ENCODE assay signal across 1 cellular context in genomic region chr10:97318772-97319651, GRCh38.
TF ChIP-seq lines count a peak whose summit lies in the region.

A gene with protein sequence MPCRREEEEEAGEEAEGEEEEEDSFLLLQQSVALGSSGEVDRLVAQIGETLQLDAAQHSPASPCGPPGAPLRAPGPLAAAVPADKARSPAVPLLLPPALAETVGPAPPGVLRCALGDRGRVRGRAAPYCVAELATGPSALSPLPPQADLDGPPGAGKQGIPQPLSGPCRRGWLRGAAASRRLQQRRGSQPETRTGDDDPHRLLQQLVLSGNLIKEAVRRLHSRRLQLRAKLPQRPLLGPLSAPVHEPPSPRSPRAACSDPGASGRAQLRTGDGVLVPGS (plus strand): TSS chr10:97319271. CDS start chr10:97319454, 183 bp downstream.

TF ChIP-seq in K562, 482 proteins besides CTCF, POLR2A, EP300 and RAD21 (continued from another document):
- TF ChIP-seq, protein P1, sequence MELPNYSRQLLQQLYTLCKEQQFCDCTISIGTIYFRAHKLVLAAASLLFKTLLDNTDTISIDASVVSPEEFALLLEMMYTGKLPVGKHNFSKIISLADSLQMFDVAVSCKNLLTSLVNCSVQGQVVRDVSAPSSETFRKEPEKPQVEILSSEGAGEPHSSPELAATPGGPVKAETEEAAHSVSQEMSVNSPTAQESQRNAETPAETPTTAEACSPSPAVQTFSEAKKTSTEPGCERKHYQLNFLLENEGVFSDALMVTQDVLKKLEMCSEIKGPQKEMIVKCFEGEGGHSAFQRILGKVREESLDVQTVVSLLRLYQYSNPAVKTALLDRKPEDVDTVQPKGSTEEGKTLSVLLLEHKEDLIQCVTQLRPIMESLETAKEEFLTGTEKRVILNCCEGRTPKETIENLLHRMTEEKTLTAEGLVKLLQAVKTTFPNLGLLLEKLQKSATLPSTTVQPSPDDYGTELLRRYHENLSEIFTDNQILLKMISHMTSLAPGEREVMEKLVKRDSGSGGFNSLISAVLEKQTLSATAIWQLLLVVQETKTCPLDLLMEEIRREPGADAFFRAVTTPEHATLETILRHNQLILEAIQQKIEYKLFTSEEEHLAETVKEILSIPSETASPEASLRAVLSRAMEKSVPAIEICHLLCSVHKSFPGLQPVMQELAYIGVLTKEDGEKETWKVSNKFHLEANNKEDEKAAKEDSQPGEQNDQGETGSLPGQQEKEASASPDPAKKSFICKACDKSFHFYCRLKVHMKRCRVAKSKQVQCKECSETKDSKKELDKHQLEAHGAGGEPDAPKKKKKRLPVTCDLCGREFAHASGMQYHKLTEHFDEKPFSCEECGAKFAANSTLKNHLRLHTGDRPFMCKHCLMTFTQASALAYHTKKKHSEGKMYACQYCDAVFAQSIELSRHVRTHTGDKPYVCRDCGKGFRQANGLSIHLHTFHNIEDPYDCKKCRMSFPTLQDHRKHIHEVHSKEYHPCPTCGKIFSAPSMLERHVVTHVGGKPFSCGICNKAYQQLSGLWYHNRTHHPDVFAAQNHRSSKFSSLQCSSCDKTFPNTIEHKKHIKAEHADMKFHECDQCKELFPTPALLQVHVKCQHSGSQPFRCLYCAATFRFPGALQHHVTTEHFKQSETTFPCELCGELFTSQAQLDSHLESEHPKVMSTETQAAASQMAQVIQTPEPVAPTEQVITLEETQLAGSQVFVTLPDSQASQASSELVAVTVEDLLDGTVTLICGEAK (IDR thresholded peaks at IDR 0.05): 0 out of 2 replicates have a peak, but pooled peaks have one; percentile 20
- TF ChIP-seq, protein P1 (CRISPR knock-in tag; IDR thresholded peaks at IDR 0.05): no peak
- TF ChIP-seq RHOXF2B (CRISPR knock-in tag; conservative IDR thresholded peaks at IDR 0.05): 0 out of 2 replicates have a peak, but pooled peaks have one; percentile 20
- no peak for TF ChIP-seq RBM25 (IDR thresholded peaks at IDR 0.05; ENCODE audit: low read depth, low read length, severe bottlenecking)
- no peak for TF ChIP-seq ZNF354B (CRISPR knock-in tag; IDR thresholded peaks at IDR 0.05)
- TF ChIP-seq ZFX (CRISPR knock-in tag; IDR thresholded peaks at IDR 0.05): peak; percentile 72
- TF ChIP-seq ELF1 (tag; IDR thresholded peaks at IDR 0.05): peak; percentile 70
- TF ChIP-seq, protein P2, sequence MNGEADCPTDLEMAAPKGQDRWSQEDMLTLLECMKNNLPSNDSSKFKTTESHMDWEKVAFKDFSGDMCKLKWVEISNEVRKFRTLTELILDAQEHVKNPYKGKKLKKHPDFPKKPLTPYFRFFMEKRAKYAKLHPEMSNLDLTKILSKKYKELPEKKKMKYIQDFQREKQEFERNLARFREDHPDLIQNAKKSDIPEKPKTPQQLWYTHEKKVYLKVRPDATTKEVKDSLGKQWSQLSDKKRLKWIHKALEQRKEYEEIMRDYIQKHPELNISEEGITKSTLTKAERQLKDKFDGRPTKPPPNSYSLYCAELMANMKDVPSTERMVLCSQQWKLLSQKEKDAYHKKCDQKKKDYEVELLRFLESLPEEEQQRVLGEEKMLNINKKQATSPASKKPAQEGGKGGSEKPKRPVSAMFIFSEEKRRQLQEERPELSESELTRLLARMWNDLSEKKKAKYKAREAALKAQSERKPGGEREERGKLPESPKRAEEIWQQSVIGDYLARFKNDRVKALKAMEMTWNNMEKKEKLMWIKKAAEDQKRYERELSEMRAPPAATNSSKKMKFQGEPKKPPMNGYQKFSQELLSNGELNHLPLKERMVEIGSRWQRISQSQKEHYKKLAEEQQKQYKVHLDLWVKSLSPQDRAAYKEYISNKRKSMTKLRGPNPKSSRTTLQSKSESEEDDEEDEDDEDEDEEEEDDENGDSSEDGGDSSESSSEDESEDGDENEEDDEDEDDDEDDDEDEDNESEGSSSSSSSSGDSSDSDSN (IDR thresholded peaks at IDR 0.05; ENCODE audit: borderline replicate concordance in 1 of 2, low read depth in 2 of 2, low read length in 2 of 2): 0 out of 4 replicates have a peak, but pooled peaks of 1 of the 2 experiments have one; percentile 5
- TF ChIP-seq ZNF395 (CRISPR knock-in tag; IDR thresholded peaks at IDR 0.05): peak; percentile 89
- TF ChIP-seq ATF7 (IDR thresholded peaks at IDR 0.05): peak; percentile 100
- peak; percentile 95 for TF ChIP-seq TOE1 (IDR thresholded peaks at IDR 0.05; ENCODE audit: borderline replicate concordance)
- no peak for TF ChIP-seq TOE1 (CRISPR knock-in tag; IDR thresholded peaks at IDR 0.05; ENCODE audit: borderline replicate concordance, low read depth)
- peak; percentile 56 for TF ChIP-seq RBM22 (IDR thresholded peaks at IDR 0.05; ENCODE audit: low read depth, low read length, poor library complexity, severe bottlenecking)
- TF ChIP-seq MYC (IDR thresholded peaks at IDR 0.05; ENCODE audit: low read depth, low read length): peak; percentile 8; the same call in 1 of the 2 replicates
- TF ChIP-seq MYC (CRISPR knock-in tag; IDR thresholded peaks at IDR 0.05; ENCODE audit: borderline replicate concordance, low read depth): no peak
- TF ChIP-seq IRF2 (CRISPR knock-in tag; IDR thresholded peaks at IDR 0.05): peak; percentile 23; the same call in 1 of the 2 replicates
- TF ChIP-seq CBX8 (IDR thresholded peaks at IDR 0.05; ENCODE audit: borderline replicate concordance, extremely low read depth, low read depth, low read length, poor library complexity, severe bottlenecking): no peak
- peak in 1 of 2 experiments; percentile 60; a peak in 2 of 4 replicates for TF ChIP-seq HDAC1 (IDR thresholded peaks at IDR 0.05)
- TF ChIP-seq NR2C2 (CRISPR knock-in tag; IDR thresholded peaks at IDR 0.05): no peak
- no peak for TF ChIP-seq NR2C2 (tag; IDR thresholded peaks at IDR 0.05)
- TF ChIP-seq ZNF263 (CRISPR knock-in tag; IDR thresholded peaks at IDR 0.05; ENCODE audit: borderline replicate concordance): peak; percentile 91
- no peak for TF ChIP-seq ZNF551 (CRISPR knock-in tag; IDR thresholded peaks at IDR 0.05)
- peak; percentile 49; the same call in 1 of the 2 replicates for TF ChIP-seq ARID1B (IDR thresholded peaks at IDR 0.05)
- TF ChIP-seq, protein P3, sequence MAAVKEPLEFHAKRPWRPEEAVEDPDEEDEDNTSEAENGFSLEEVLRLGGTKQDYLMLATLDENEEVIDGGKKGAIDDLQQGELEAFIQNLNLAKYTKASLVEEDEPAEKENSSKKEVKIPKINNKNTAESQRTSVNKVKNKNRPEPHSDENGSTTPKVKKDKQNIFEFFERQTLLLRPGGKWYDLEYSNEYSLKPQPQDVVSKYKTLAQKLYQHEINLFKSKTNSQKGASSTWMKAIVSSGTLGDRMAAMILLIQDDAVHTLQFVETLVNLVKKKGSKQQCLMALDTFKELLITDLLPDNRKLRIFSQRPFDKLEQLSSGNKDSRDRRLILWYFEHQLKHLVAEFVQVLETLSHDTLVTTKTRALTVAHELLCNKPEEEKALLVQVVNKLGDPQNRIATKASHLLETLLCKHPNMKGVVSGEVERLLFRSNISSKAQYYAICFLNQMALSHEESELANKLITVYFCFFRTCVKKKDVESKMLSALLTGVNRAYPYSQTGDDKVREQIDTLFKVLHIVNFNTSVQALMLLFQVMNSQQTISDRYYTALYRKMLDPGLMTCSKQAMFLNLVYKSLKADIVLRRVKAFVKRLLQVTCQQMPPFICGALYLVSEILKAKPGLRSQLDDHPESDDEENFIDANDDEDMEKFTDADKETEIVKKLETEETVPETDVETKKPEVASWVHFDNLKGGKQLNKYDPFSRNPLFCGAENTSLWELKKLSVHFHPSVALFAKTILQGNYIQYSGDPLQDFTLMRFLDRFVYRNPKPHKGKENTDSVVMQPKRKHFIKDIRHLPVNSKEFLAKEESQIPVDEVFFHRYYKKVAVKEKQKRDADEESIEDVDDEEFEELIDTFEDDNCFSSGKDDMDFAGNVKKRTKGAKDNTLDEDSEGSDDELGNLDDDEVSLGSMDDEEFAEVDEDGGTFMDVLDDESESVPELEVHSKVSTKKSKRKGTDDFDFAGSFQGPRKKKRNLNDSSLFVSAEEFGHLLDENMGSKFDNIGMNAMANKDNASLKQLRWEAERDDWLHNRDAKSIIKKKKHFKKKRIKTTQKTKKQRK (IDR thresholded peaks at IDR 0.05; ENCODE audit: borderline replicate concordance, low read depth, low read length): no peak
- 0 out of 2 replicates have a peak, but pooled peaks have one; percentile 59 for TF ChIP-seq FOXJ2 (tag; IDR thresholded peaks at IDR 0.05)
- TF ChIP-seq TCF7 (IDR thresholded peaks at IDR 0.05; ENCODE audit: borderline replicate concordance): no peak
- TF ChIP-seq BHLHE40 (IDR thresholded peaks at IDR 0.05; ENCODE audit: low read length): peak; percentile 87
- TF ChIP-seq EP400 (IDR thresholded peaks at IDR 0.05): peak; percentile 80
- peak; percentile 65; the same call in 1 of the 2 replicates for TF ChIP-seq FOXP1 (CRISPR knock-in tag; IDR thresholded peaks at IDR 0.05)
- peak; percentile 49; the same call in 1 of the 2 replicates for TF ChIP-seq SP1 (CRISPR knock-in tag; IDR thresholded peaks at IDR 0.05)
- TF ChIP-seq HMGN3 (IDR thresholded peaks at IDR 0.05; ENCODE audit: borderline replicate concordance, extremely low read depth, insufficient read length, low read depth, low read length): no peak
- peak; percentile 92 for TF ChIP-seq EGR1 (conservative IDR thresholded peaks at IDR 0.05)
- peak; percentile 31; the same call in 1 of the 2 replicates for TF ChIP-seq CXXC5 (CRISPR knock-in tag; IDR thresholded peaks at IDR 0.05)
- TF ChIP-seq MNT (conservative IDR thresholded peaks at IDR 0.05): peak; percentile 93 to 98
- peak; percentile 53 for TF ChIP-seq HDAC3 (IDR thresholded peaks at IDR 0.05; ENCODE audit: borderline replicate concordance, partially characterized antibody)
- TF ChIP-seq, protein P4, sequence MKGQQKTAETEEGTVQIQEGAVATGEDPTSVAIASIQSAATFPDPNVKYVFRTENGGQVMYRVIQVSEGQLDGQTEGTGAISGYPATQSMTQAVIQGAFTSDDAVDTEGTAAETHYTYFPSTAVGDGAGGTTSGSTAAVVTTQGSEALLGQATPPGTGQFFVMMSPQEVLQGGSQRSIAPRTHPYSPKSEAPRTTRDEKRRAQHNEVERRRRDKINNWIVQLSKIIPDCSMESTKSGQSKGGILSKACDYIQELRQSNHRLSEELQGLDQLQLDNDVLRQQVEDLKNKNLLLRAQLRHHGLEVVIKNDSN (CRISPR knock-in tag; IDR thresholded peaks at IDR 0.05): no peak
- peak; percentile 54 for TF ChIP-seq CCNT2 (IDR thresholded peaks at IDR 0.05; ENCODE audit: borderline replicate concordance, extremely low read depth, insufficient read length, low read depth, low read length)
- TF ChIP-seq HDAC2 (IDR thresholded peaks at IDR 0.05): 0 out of 2 replicates have a peak, but pooled peaks have one; percentile 27
